Comparison of ENCODE assay signal across 10 cellular contexts in the genomic region with DNA sequence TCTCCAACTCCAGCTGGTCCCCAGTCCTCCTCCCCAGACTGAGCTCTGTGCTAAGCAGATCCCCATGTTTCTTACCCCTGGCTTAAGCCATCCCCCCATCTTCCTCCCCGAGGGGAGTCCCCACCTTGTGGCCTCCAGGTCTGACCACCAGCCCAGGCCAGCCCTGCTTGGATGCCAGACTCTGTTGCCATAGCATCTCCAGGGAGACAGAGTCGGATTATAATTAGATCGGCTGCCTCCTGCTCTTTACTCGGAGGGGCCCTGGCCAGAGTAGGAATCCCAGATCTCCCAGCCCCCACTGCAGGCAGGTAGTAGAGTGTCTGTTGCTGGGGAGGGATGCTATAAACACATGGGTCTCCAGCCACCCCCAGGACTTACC. TPM values are rescaled to one million over a fixed set of nuclear protein-coding genes. Genes with fewer than 3 reads are reported as not detected.
DNase-seq lines count a peak whose midpoint lies in the region; ATAC-seq and TF ChIP-seq lines count a peak whose summit lies in the region.
"Had no signal": no experiment of that assay in that cellular context is flagged by ENCODE, and none has a peak within 500 bp of the region (broad histone marks: within the 10 kb centered on the region; RNA-seq: fewer than 3 reads in every experiment).

No MANE protein-coding gene starts in this region.

- peaks cover 10 to 50% (median 42%) of the 10 kb centered on the region in 4 donors for H3K36me3 ChIP-seq in esophagus muscularis mucosa

- TF ChIP-seq POLR2A in esophagus muscularis mucosa (IDR thresholded peaks at IDR 0.05; ENCODE audit: low read depth) = no peak

- DNase-seq in Right ventricle myocardium inferior (ENCODE audit: missing footprints) = no peak
- DNase-seq in cardiac septum (ENCODE audit: low spot score) = no peak
- DNase-seq in esophagus muscularis mucosa (ENCODE audit: extremely low spot score) = no peak
- DNase-seq in NCI-H446 treated with DMSO at 0.1 percent for 48 hours (lab: John Stamatoyannopoulos, UW) = no peak
- no peak for DNase-seq in NK-92 treated with Interleukin-12 subunit alpha and Interleukin-12 subunit beta, amount 100 ng/mL, for 24 hours (lab: John Stamatoyannopoulos, UW)
- no peak for DNase-seq in activated T-cell treated with anti-CD3 and anti-CD28 coated beads, Interleukin-2, amount 50 U/mL, for 1 hour

- peak overlapping the region; percentile 92 to 96 (median 95) for H3K27ac Mint-ChIP-seq in nephron

- H3K4me3 Mint-ChIP-seq in nephron = peak overlapping the region; percentile 86 to 92 (median 92)

- H3K27me3 Mint-ChIP-seq in nephron (ENCODE audit: low read depth) = peaks cover 3% of the 10 kb centered on the region

- no peaks in the 10 kb centered on the region for H3K27me3 ChIP-seq in esophagus muscularis mucosa
- H3K27me3 ChIP-seq: suprapubic skin had no signal

- ATAC-seq in Right ventricle myocardium inferior (peak; percentile 30), GM21381 (IDR thresholded peaks at IDR 0.05; ENCODE audit: unreplicated experiment) (no peak)

- no peaks in the 10 kb centered on the region for H3K9me3 ChIP-seq in esophagus muscularis mucosa
- H3K9me3 ChIP-seq: suprapubic skin had no signal

- H3K36me3 Mint-ChIP-seq in nephron (ENCODE audit: low read depth) = peaks cover 20% of the 10 kb centered on the region

- peak overlapping the region; percentile 84 to 93 (median 90) for H3K27ac ChIP-seq in esophagus muscularis mucosa (replicated peaks in 1 of 4)
- H3K27ac ChIP-seq: suprapubic skin had no signal

- TF ChIP-seq CTCF in esophagus muscularis mucosa (IDR thresholded peaks at IDR 0.05) (no peak), nephron (IDR thresholded peaks at IDR 0.05; ENCODE audit: unreplicated experiment in 3 of 3) (no peak)

- H3K4me1 Mint-ChIP-seq in nephron = peaks cover 48% of the 10 kb centered on the region

- H3K4me1 ChIP-seq in esophagus muscularis mucosa = peaks cover 47 to 64% (median 57%) of the 10 kb centered on the region in 4 donors

- intact Hi-C loops in Right ventricle myocardium inferior (cut with DNase I) = loop anchor here (2.0 to 10.0 kb wide), 8 partner anchors 25 to 294 kb away; a partner anchor contains a TSS
- intact Hi-C loops in cardiac septum (cut with DNase I) = loop anchor here (2.0 kb wide), 2 partner anchors 25 to 41 kb away; a partner anchor contains a TSS
- intact Hi-C loops in esophagus muscularis mucosa (cut with DNase I) = loop anchor here (5.0 kb wide), 2 partner anchors 169 to 274 kb away; a partner anchor contains a TSS

- WGBS in esophagus muscularis mucosa = 22% methylated on average over 1 of the region's 4 CpGs

- no peaks in the 10 kb centered on the region for H3K9me3 Mint-ChIP-seq in nephron

- no peak for TF ChIP-seq EP300 in esophagus muscularis mucosa (IDR thresholded peaks at IDR 0.05)

- peak overlapping the region; percentile 68 to 86 (median 78) for H3K4me3 ChIP-seq in esophagus muscularis mucosa

RNA-seq across cellular contexts. Expression of a gene that starts 2.4 kb away (rescaled TPM):
- total RNA-seq in Right ventricle myocardium inferior = 128 TPM
- total RNA-seq in cardiac septum = 132 TPM
- 100 to 1,000 TPM in 1 of 4 donors, 10 to 100 TPM in 3; 78.6 to 190 (median 91.2) TPM for total RNA-seq in esophagus muscularis mucosa

RNA-seq across cellular contexts. Expression of a gene that starts 7.7 kb away (rescaled TPM):
- total RNA-seq in Right ventricle myocardium inferior (9.4 TPM), cardiac septum (11.4 TPM), esophagus muscularis mucosa (10 to 100 TPM; 19.9 to 25.6 (median 23.7) TPM)

RNA-seq across cellular contexts. Expression of a gene that starts 40.9 kb away (rescaled TPM):
- 543 TPM for total RNA-seq in Right ventricle myocardium inferior
- 788 TPM for total RNA-seq in cardiac septum
- 1,000 to 10,000 TPM in 1 of 4 donors, 100 to 1,000 TPM in 3; 609 to 1,229 (median 740) TPM for total RNA-seq in esophagus muscularis mucosa
- total RNA-seq: activated CD8-positive, alpha-beta memory T cell treated with anti-CD3 and anti-CD28 coated beads for 36 hours had no signal

RNA-seq across cellular contexts. Expression of a gene that starts 53.2 kb away (rescaled TPM):
- total RNA-seq in Right ventricle myocardium inferior = 54.0 TPM
- 58.5 TPM for total RNA-seq in cardiac septum
- 10 to 100 TPM; 57.5 to 64.4 (median 59.9) TPM for total RNA-seq in esophagus muscularis mucosa
